Comparison of ENCODE assay signal across 21 cellular contexts in genomic region chr5:45288746-45289145, GRCh38.
A peak's percentile ranks its signal among the peaks of the same experiment; 100 is the strongest.
DNase-seq lines count a peak whose midpoint lies in the region; ATAC-seq and TF ChIP-seq lines count a peak whose summit lies in the region.
"Had no signal": no experiment of that assay in that cellular context is flagged by ENCODE, and none has a peak within 500 bp of the region (broad histone marks: within the 10 kb centered on the region; RNA-seq: fewer than 3 reads in every experiment).

No MANE protein-coding gene starts in this region.

- H3K27me3 Mint-ChIP-seq in Caco-2 (ENCODE audit: insufficient read depth, unreplicated experiment): no peaks in the 10 kb centered on the region
- H3K27me3 Mint-ChIP-seq in mesothelial cell of epicardium (ENCODE audit: low read depth): no peaks in the 10 kb centered on the region
- no peaks in the 10 kb centered on the region for H3K27me3 Mint-ChIP-seq in activated CD4-positive, alpha-beta memory T cell treated with anti-CD3 and anti-CD28 coated beads for 36 hours
- H3K27me3 Mint-ChIP-seq: CD4-positive, CD25-positive, alpha-beta regulatory T cell; IgD-negative memory B cell had no signal

- POLR2A ChIA-PET in Caco-2 (lab: Charles Lee): no interaction called here
- POLR2A ChIA-PET in activated CD4-positive, alpha-beta memory T cell treated with anti-CD3 and anti-CD28 coated beads for 36 hours (lab: Charles Lee): no interaction called here

- H3K9me3 Mint-ChIP-seq in Caco-2 (ENCODE audit: unreplicated experiment) (no peaks in the 10 kb centered on the region), mesothelial cell of epicardium (peaks cover 6% of the 10 kb centered on the region)
- H3K9me3 Mint-ChIP-seq in activated CD4-positive, alpha-beta memory T cell treated with anti-CD3 and anti-CD28 coated beads for 36 hours: peaks cover 18% of the 10 kb centered on the region

- H3K27ac Mint-ChIP-seq in Caco-2 (ENCODE audit: unreplicated experiment): no peak overlapping the region
- H3K27ac Mint-ChIP-seq in mesothelial cell of epicardium: no peak overlapping the region
- no peak overlapping the region for H3K27ac Mint-ChIP-seq in activated CD4-positive, alpha-beta memory T cell treated with anti-CD3 and anti-CD28 coated beads for 36 hours
- H3K27ac Mint-ChIP-seq: CD4-positive, CD25-positive, alpha-beta regulatory T cell; IgD-negative memory B cell had no signal

- H3K27me3 ChIP-seq in Caco-2 (replicated peaks; ENCODE audit: control insufficient read depth, insufficient read depth, low read length): no peaks in the 10 kb centered on the region
- H3K27me3 ChIP-seq: BE2C, MG63 had no signal

- CTCF ChIA-PET in Caco-2 (lab: Charles Lee): no interaction called here
- CTCF ChIA-PET in activated CD4-positive, alpha-beta memory T cell treated with anti-CD3 and anti-CD28 coated beads for 36 hours (lab: Charles Lee): no interaction called here

- DNase-seq in G401 (ENCODE audit: low spot score) (peak; percentile 95), NCI-H2171 treated with DMSO at 0.1 percent for 48 hours (lab: John Stamatoyannopoulos, UW) (peak; percentile 82), cerebellum (ENCODE audit: low spot score) (peak; percentile 66), iPS-NIHi7 (ENCODE audit: extremely low spot score) (peak; percentile 10), Caco-2 (no peak), mesothelial cell of epicardium (ENCODE audit: low spot score in 2 of 2, unreplicated experiment in 2 of 2) (no peak)
- DNase-seq in activated CD4-positive, alpha-beta memory T cell treated with anti-CD3 and anti-CD28 coated beads for 36 hours: no peak
- DNase-seq: BE2C; CD4-positive, CD25-positive, alpha-beta regulatory T cell; COR-L47; DMS153; H7; Karpas-422; MG63; NCI-H1048; NCI-H1436 treated with DMSO at 0.1 percent for 48 hours; NCI-H2081; NCI-H526 had no signal

- no peak overlapping the region for H3K4me3 ChIP-seq in Caco-2 (ENCODE audit: low read depth, low read length)
- H3K4me3 ChIP-seq: GM12878, MG63 had no signal

- no peaks in the 10 kb centered on the region for H3K36me3 Mint-ChIP-seq in Caco-2 (ENCODE audit: insufficient read depth, unreplicated experiment)
- H3K36me3 Mint-ChIP-seq in mesothelial cell of epicardium: no peaks in the 10 kb centered on the region
- H3K36me3 Mint-ChIP-seq in activated CD4-positive, alpha-beta memory T cell treated with anti-CD3 and anti-CD28 coated beads for 36 hours: no peaks in the 10 kb centered on the region
- H3K36me3 Mint-ChIP-seq: CD4-positive, CD25-positive, alpha-beta regulatory T cell; IgD-negative memory B cell had no signal

- no TSS peak for BruUV-seq in Caco-2 (replicated peaks; lab: Mats Ljungman, UMichigan)

- no peaks in the 10 kb centered on the region for H3K9me3 ChIP-seq in Caco-2
- H3K9me3 ChIP-seq: BE2C, MG63 had no signal

- no peak for ATAC-seq in GM18867 (IDR thresholded peaks at IDR 0.05; ENCODE audit: unreplicated experiment)
- ATAC-seq: GM12878 had no signal

- no peaks in the 10 kb centered on the region for H3K4me1 ChIP-seq in Caco-2
- H3K4me1 ChIP-seq: BE2C had no signal

- no peak overlapping the region for H3K4me3 Mint-ChIP-seq in Caco-2 (ENCODE audit: unreplicated experiment)
- no peak overlapping the region for H3K4me3 Mint-ChIP-seq in mesothelial cell of epicardium
- no peak overlapping the region for H3K4me3 Mint-ChIP-seq in activated CD4-positive, alpha-beta memory T cell treated with anti-CD3 and anti-CD28 coated beads for 36 hours
- H3K4me3 Mint-ChIP-seq: CD4-positive, CD25-positive, alpha-beta regulatory T cell; IgD-negative memory B cell had no signal

- H3K4me1 Mint-ChIP-seq in Caco-2 (ENCODE audit: low read depth, unreplicated experiment): no peaks in the 10 kb centered on the region
- H3K4me1 Mint-ChIP-seq in mesothelial cell of epicardium: peaks cover 4% of the 10 kb centered on the region
- no peaks in the 10 kb centered on the region for H3K4me1 Mint-ChIP-seq in activated CD4-positive, alpha-beta memory T cell treated with anti-CD3 and anti-CD28 coated beads for 36 hours (ENCODE audit: low read depth)
- H3K4me1 Mint-ChIP-seq: CD4-positive, CD25-positive, alpha-beta regulatory T cell; IgD-negative memory B cell had no signal

- TF ChIP-seq CTCF in Caco-2 (IDR thresholded peaks at IDR 0.05; ENCODE audit: insufficient read depth in 1 of 2, low read depth in 1 of 2, low read length in 1 of 2, severe bottlenecking in 1 of 2, unreplicated experiment in 1 of 2) (no peak), mesothelial cell of epicardium (IDR thresholded peaks at IDR 0.05; ENCODE audit: unreplicated experiment) (no peak)

- intact Hi-C loops in Caco-2 (cut with micrococcal nuclease; ENCODE audit: unreplicated experiment): no loop called here
- intact Hi-C loops in activated CD4-positive, alpha-beta memory T cell treated with anti-CD3 and anti-CD28 coated beads for 36 hours (cut with micrococcal nuclease): no loop called here

- H3K36me3 ChIP-seq in Caco-2 (ENCODE audit: control insufficient read depth, insufficient read depth, low read length): no peaks in the 10 kb centered on the region
- H3K36me3 ChIP-seq: BE2C, MG63 had no signal

- in situ Hi-C loops in G401 (cut with HindIII; ENCODE audit: low sequenced_read_pairs): no loop called here

Comparison
In these comparisons a context has a peak if more than half of its experiments do, and no peak if none do; other contexts are left out.
1. DNase-seq: peak in G401 (single experiment), NCI-H2171 treated with DMSO at 0.1 percent for 48 hours (single experiment), cerebellum (single experiment) and iPS-NIHi7 (single experiment); none in Caco-2 (0 of 2), mesothelial cell of epicardium (0 of 2) and activated CD4-positive, alpha-beta memory T cell treated with anti-CD3 and anti-CD28 coated beads for 36 hours (single experiment).